1 cellular context compared by ENCODE assay signal in the genomic region with DNA sequence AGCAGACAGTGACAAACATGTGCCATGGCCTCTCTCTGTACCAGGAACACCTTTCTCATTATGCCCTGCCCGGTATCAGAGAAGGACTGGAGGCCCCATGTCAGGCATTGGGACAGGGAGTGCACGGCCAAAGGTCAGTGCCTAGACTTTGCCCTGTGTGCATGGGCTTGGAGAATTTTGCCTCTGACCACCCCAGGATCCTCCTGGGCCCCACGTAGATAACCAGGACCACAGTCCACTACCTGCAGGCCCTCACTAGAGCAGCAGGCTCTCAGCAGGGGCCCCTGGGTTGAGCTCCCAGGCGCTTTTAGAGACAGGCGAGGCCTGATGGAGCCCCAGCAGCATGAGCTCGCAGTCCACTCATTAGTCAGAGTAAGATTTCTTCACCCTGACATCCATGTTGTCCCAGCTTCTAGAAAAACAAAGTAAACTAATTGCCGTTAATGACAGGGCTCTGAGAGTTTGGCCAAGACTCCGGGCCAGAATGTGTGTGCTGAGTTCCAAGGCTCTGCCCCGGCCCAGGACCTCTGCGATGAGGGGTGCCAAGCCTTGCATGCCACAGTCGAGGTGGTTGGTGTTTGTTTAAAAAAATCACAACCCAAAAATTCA.
TF ChIP-seq lines count a peak whose summit lies in the region.

No MANE protein-coding gene starts in this region.

TF ChIP-seq in A549, 52 proteins besides CTCF, POLR2A, EP300 and RAD21 (continued from another document):
- no peak for TF ChIP-seq USF2 (IDR thresholded peaks at IDR 0.05)
- no peak for TF ChIP-seq POLR2AphosphoS2 (conservative IDR thresholded peaks at IDR 0.05; ENCODE audit: low read length)
- no peak for TF ChIP-seq CHD4 (IDR thresholded peaks at IDR 0.05; ENCODE audit: borderline replicate concordance)
- no peak for TF ChIP-seq MAZ (IDR thresholded peaks at IDR 0.05; ENCODE audit: borderline replicate concordance, low read depth, low read length)
- no peak for TF ChIP-seq KDM1A (IDR thresholded peaks at IDR 0.05; ENCODE audit: low read depth)
- no peak for TF ChIP-seq E2F6 (IDR thresholded peaks at IDR 0.05; ENCODE audit: borderline replicate concordance, low read depth)
TF ChIP-seq in A549: peak in this region for 0.
